ENCODE assay signal across 2 cellular contexts in genomic region chr10:116237260-116237659, GRCh38.
TF ChIP-seq lines count a peak whose summit lies in the region.

No MANE protein-coding gene starts in this region.

TF ChIP-seq in liver, 16 proteins besides CTCF, POLR2A, EP300 and RAD21 (continued from another document):
- TF ChIP-seq ZBTB33 (IDR thresholded peaks at IDR 0.05) = no peak
- TF ChIP-seq HNF4G (IDR thresholded peaks at IDR 0.05) = no peak
- peak; percentile 36 for TF ChIP-seq SP1 (IDR thresholded peaks at IDR 0.05)
- TF ChIP-seq FOXA2 (IDR thresholded peaks at IDR 0.05) = peak; percentile 72

TF ChIP-seq in HepG2, 621 proteins besides CTCF, POLR2A, EP300 and RAD21 (continued from another document):
- no peak for TF ChIP-seq DZIP1 (CRISPR knock-in tag; IDR thresholded peaks at IDR 0.05)
- TF ChIP-seq RARG (CRISPR knock-in tag; IDR thresholded peaks at IDR 0.05; ENCODE audit: low read depth) = no peak
- no peak for TF ChIP-seq PHF21A (CRISPR knock-in tag; IDR thresholded peaks at IDR 0.05)
- TF ChIP-seq BORCS8-MEF2B (CRISPR knock-in tag; IDR thresholded peaks at IDR 0.05) = no peak
- TF ChIP-seq PAXIP1 (CRISPR knock-in tag; conservative IDR thresholded peaks at IDR 0.05) = no peak
- no peak for TF ChIP-seq MAFK (conservative IDR thresholded peaks at IDR 0.05 in 1 of 2, IDR thresholded peaks at IDR 0.05 in 1 of 2; ENCODE audit: low read length in 2 of 2)
- no peak for TF ChIP-seq ZFP36L2 (CRISPR knock-in tag; IDR thresholded peaks at IDR 0.05)
- TF ChIP-seq ZNF101 (CRISPR knock-in tag; IDR thresholded peaks at IDR 0.05; ENCODE audit: borderline replicate concordance, low read depth) = no peak
- TF ChIP-seq ZNF567 (CRISPR knock-in tag; IDR thresholded peaks at IDR 0.05; ENCODE audit: borderline replicate concordance) = no peak
